In genomic region chr22:27997538-27997937, GRCh38 we compare ENCODE assay signal across 1 cellular context.
TF ChIP-seq lines count a peak whose summit lies in the region.

No MANE protein-coding gene starts in this region.

TF ChIP-seq in IMR-90, 13 proteins besides CTCF, POLR2A, EP300 and RAD21 (continued from another document):
- TF ChIP-seq FOS (IDR thresholded peaks at IDR 0.05; ENCODE audit: low read depth, low read length) = no peak
- no peak for TF ChIP-seq BHLHE40 (IDR thresholded peaks at IDR 0.05; ENCODE audit: low read depth, low read length)
- no peak for TF ChIP-seq MAZ (IDR thresholded peaks at IDR 0.05; ENCODE audit: borderline replicate concordance, low read depth, low read length)
- TF ChIP-seq RFX5 (IDR thresholded peaks at IDR 0.05; ENCODE audit: low read depth, low read length) = no peak
- TF ChIP-seq USF2 (IDR thresholded peaks at IDR 0.05; ENCODE audit: low read depth, low read length) = no peak
- no peak for TF ChIP-seq NFE2L2 (IDR thresholded peaks at IDR 0.05; ENCODE audit: low read depth, low read length)
- TF ChIP-seq ELK1 (IDR thresholded peaks at IDR 0.05; ENCODE audit: borderline replicate concordance, low read depth, low read length) = no peak
